ENCODE assay signal across 8 cellular contexts in genomic region chr2:32772623-32773221, GRCh38.
DNase-seq lines count a peak whose midpoint lies in the region; ATAC-seq and TF ChIP-seq lines count a peak whose summit lies in the region.

No MANE protein-coding gene starts in this region.

- DNase-seq in DND-41 = no peak
- peak; percentile 17 for DNase-seq in HPDE6-E6E7 (ENCODE audit: extremely low spot score)
- DNase-seq in RPMI7951 (ENCODE audit: low read depth) = peak; percentile 52
- DNase-seq in fibroblast of lung (ENCODE audit: low read depth in 2 of 2) = peak; percentile 59 to 84
- DNase-seq in neural crest cell (ENCODE audit: low read depth, low spot score) = peak; percentile 5
- DNase-seq in activated T-helper 1 cell treated with anti-CD3 and anti-CD28 coated beads, Interleukin-12 subunit alpha, Interleukin-12 subunit beta, Interleukin-2, Interleukin-4 antibody, amounts not matched to agents 30 ng/mL and 10 ng/mL and 1 ng/mL, durations not matched to agents 14 hours and 24 hours and 36 hours (ENCODE audit: low spot score) = no peak
- no peak for DNase-seq in naive thymus-derived CD8-positive, alpha-beta T cell

- no peak overlapping the region for H3K27ac Mint-ChIP-seq in neural crest cell (ENCODE audit: unreplicated experiment)
- no peak overlapping the region for H3K27ac Mint-ChIP-seq in activated T-helper 1 cell treated with anti-CD3 and anti-CD28 coated beads, Interleukin-12 subunit alpha, Interleukin-12 subunit beta, Interleukin-2, Interleukin-4 antibody, amounts not matched to agents 30 ng/mL and 10 ng/mL and 1 ng/mL, durations not matched to agents 14 hours and 24 hours and 36 hours
- peak overlapping the region in 1 of 10 donors; percentile 7 for H3K27ac Mint-ChIP-seq in naive thymus-derived CD8-positive, alpha-beta T cell

- H2AFZ ChIP-seq in DND-41 (ENCODE audit: low read depth, low read length) (no peak overlapping the region), fibroblast of lung (ENCODE audit: low read length) (no peak overlapping the region)

- ATAC-seq in DND-41 (ENCODE audit: insufficient read depth, low read depth) (0 out of 3 replicates have a peak, but pooled peaks have one; percentile 52), GM18870 (IDR thresholded peaks at IDR 0.05; ENCODE audit: unreplicated experiment) (no peak)
- no peak for ATAC-seq in naive thymus-derived CD8-positive, alpha-beta T cell

- H3K27ac ChIP-seq in DND-41 (ENCODE audit: low read length) (no peak overlapping the region), fibroblast of lung (ENCODE audit: insufficient read depth, low read length) (no peak overlapping the region)

- no peaks in the 10 kb centered on the region for H3K4me1 ChIP-seq in DND-41 (ENCODE audit: insufficient read depth, low read length)
- no peaks in the 10 kb centered on the region for H3K4me1 ChIP-seq in fibroblast of lung (ENCODE audit: control insufficient read depth, extremely low read depth, insufficient read depth, low read length)

- no peaks in the 10 kb centered on the region for H3K36me3 Mint-ChIP-seq in neural crest cell (ENCODE audit: low read depth)
- H3K36me3 Mint-ChIP-seq in activated T-helper 1 cell treated with anti-CD3 and anti-CD28 coated beads, Interleukin-12 subunit alpha, Interleukin-12 subunit beta, Interleukin-2, Interleukin-4 antibody, amounts not matched to agents 30 ng/mL and 10 ng/mL and 1 ng/mL, durations not matched to agents 14 hours and 24 hours and 36 hours (ENCODE audit: low read depth) = peaks cover under 1% of the 10 kb centered on the region
- peaks cover 24 to 46% (median 37%) of the 10 kb centered on the region in 3 donors for H3K36me3 Mint-ChIP-seq in naive thymus-derived CD8-positive, alpha-beta T cell

- H3K79me2 ChIP-seq in DND-41 (ENCODE audit: insufficient read depth, low read length) (no peaks in the 10 kb centered on the region), fibroblast of lung (ENCODE audit: control insufficient read depth, insufficient read depth, low read length) (no peaks in the 10 kb centered on the region)

- H3K27me3 ChIP-seq in DND-41 (ENCODE audit: insufficient read depth, low read length, poor library complexity) (no peaks in the 10 kb centered on the region), fibroblast of lung (ENCODE audit: control insufficient read depth, insufficient read depth, low read length) (no peaks in the 10 kb centered on the region)

- peaks cover 7% of the 10 kb centered on the region; the same call in 1 of the 2 replicates for H3K36me3 ChIP-seq in DND-41 (ENCODE audit: insufficient read depth, low read length)
- H3K36me3 ChIP-seq in fibroblast of lung (ENCODE audit: control insufficient read depth, insufficient read depth, low read length) = no peaks in the 10 kb centered on the region

- H3K4me3 ChIP-seq in DND-41 (ENCODE audit: low read depth in 1 of 2, low read length in 2 of 2) (no peak overlapping the region), fibroblast of lung (replicated peaks in 1 of 4; ENCODE audit: control extremely low read depth in 1 of 4, insufficient read depth in 1 of 4, low read depth in 3 of 4, low read length in 4 of 4) (no peak overlapping the region)

- H3K9ac ChIP-seq in DND-41 (ENCODE audit: low read depth, low read length) = no peak overlapping the region
- no peak overlapping the region for H3K9ac ChIP-seq in fibroblast of lung (ENCODE audit: insufficient read depth, low read length)

- H3K9me3 ChIP-seq in DND-41 (ENCODE audit: insufficient read depth, low read length, severe bottlenecking) (no peaks in the 10 kb centered on the region), fibroblast of lung (ENCODE audit: control insufficient read depth, insufficient read depth, low read depth, low read length) (no peaks in the 10 kb centered on the region)

- intact Hi-C loops in activated T-helper 1 cell treated with anti-CD3 and anti-CD28 coated beads, Interleukin-12 subunit alpha, Interleukin-12 subunit beta, Interleukin-2, Interleukin-4 antibody, amounts not matched to agents 30 ng/mL and 10 ng/mL and 1 ng/mL, durations not matched to agents 14 hours and 24 hours and 36 hours (cut with micrococcal nuclease) = loop anchor here (1.0 to 5.0 kb wide), 3 partner anchors 174 to 810 kb away; partner anchors contain the start of gene LTBP1

- H3K9me3 Mint-ChIP-seq in neural crest cell = no peaks in the 10 kb centered on the region
- H3K9me3 Mint-ChIP-seq in activated T-helper 1 cell treated with anti-CD3 and anti-CD28 coated beads, Interleukin-12 subunit alpha, Interleukin-12 subunit beta, Interleukin-2, Interleukin-4 antibody, amounts not matched to agents 30 ng/mL and 10 ng/mL and 1 ng/mL, durations not matched to agents 14 hours and 24 hours and 36 hours = no peaks in the 10 kb centered on the region
- H3K9me3 Mint-ChIP-seq in naive thymus-derived CD8-positive, alpha-beta T cell = peaks cover 0 to 8% (median 0%) of the 10 kb centered on the region in 9 donors

- TF ChIP-seq CTCF in DND-41 (IDR thresholded peaks at IDR 0.05; ENCODE audit: borderline replicate concordance, extremely low read depth, low read length, poor library complexity, severe bottlenecking) (peak; percentile 71), fibroblast of lung (conservative IDR thresholded peaks at IDR 0.05 in 1 of 2, IDR thresholded peaks at IDR 0.05 in 1 of 2; ENCODE audit: low read depth in 1 of 2, low read length in 2 of 2) (peak; percentile 66 to 74), neural crest cell (conservative IDR thresholded peaks at IDR 0.05) (peak; percentile 90)

- no peak overlapping the region for H3K4me3 Mint-ChIP-seq in neural crest cell
- no peak overlapping the region for H3K4me3 Mint-ChIP-seq in activated T-helper 1 cell treated with anti-CD3 and anti-CD28 coated beads, Interleukin-12 subunit alpha, Interleukin-12 subunit beta, Interleukin-2, Interleukin-4 antibody, amounts not matched to agents 30 ng/mL and 10 ng/mL and 1 ng/mL, durations not matched to agents 14 hours and 24 hours and 36 hours
- no peak overlapping the region for H3K4me3 Mint-ChIP-seq in naive thymus-derived CD8-positive, alpha-beta T cell

- H4K20me1 ChIP-seq in DND-41 (ENCODE audit: insufficient read depth, low read length) (no peaks in the 10 kb centered on the region), fibroblast of lung (ENCODE audit: control insufficient read depth, extremely low read depth, insufficient read depth, low read length) (no peaks in the 10 kb centered on the region)

- POLR2A ChIA-PET in naive thymus-derived CD8-positive, alpha-beta T cell (lab: Charles Lee) = no interaction called here

- H3K27me3 Mint-ChIP-seq in neural crest cell (ENCODE audit: low read depth) = no peaks in the 10 kb centered on the region
- no peaks in the 10 kb centered on the region for H3K27me3 Mint-ChIP-seq in activated T-helper 1 cell treated with anti-CD3 and anti-CD28 coated beads, Interleukin-12 subunit alpha, Interleukin-12 subunit beta, Interleukin-2, Interleukin-4 antibody, amounts not matched to agents 30 ng/mL and 10 ng/mL and 1 ng/mL, durations not matched to agents 14 hours and 24 hours and 36 hours (ENCODE audit: insufficient read depth)
- no peaks in the 10 kb centered on the region for H3K27me3 Mint-ChIP-seq in naive thymus-derived CD8-positive, alpha-beta T cell

- H3K4me2 ChIP-seq in DND-41 (ENCODE audit: insufficient read depth, low read length) (no peak overlapping the region), fibroblast of lung (ENCODE audit: extremely low read depth, insufficient read depth, low read length) (no peak overlapping the region)

- no peaks in the 10 kb centered on the region for H3K4me1 Mint-ChIP-seq in neural crest cell
- no peaks in the 10 kb centered on the region for H3K4me1 Mint-ChIP-seq in activated T-helper 1 cell treated with anti-CD3 and anti-CD28 coated beads, Interleukin-12 subunit alpha, Interleukin-12 subunit beta, Interleukin-2, Interleukin-4 antibody, amounts not matched to agents 30 ng/mL and 10 ng/mL and 1 ng/mL, durations not matched to agents 14 hours and 24 hours and 36 hours (ENCODE audit: low read depth)
- H3K4me1 Mint-ChIP-seq in naive thymus-derived CD8-positive, alpha-beta T cell = peaks cover 0 to 2% (median 0%) of the 10 kb centered on the region in 4 donors

Comparison
In these comparisons a context has a peak if more than half of its experiments do, and no peak if none do; other contexts are left out.
1. DNase-seq: peak in HPDE6-E6E7 (single experiment), RPMI7951 (single experiment), fibroblast of lung (2 of 2) and neural crest cell (single experiment); none in DND-41 (single experiment), activated T-helper 1 cell treated with anti-CD3 and anti-CD28 coated beads, Interleukin-12 subunit alpha, Interleukin-12 subunit beta, Interleukin-2, Interleukin-4 antibody, amounts not matched to agents 30 ng/mL and 10 ng/mL and 1 ng/mL, durations not matched to agents 14 hours and 24 hours and 36 hours (single experiment) and naive thymus-derived CD8-positive, alpha-beta T cell (0 of 10).
2. Peak in every context shown above with its lines, with median percentiles within 50 percentile points of each other: CTCF ChIP-seq.